ENCODE assay signal across 13 cellular contexts in genomic region chr12:93434305-93434704, GRCh38. TPM values are rescaled to one million over a fixed set of nuclear protein-coding genes. Genes with fewer than 3 reads are reported as not detected.
A peak's percentile ranks its signal among the peaks of the same experiment; 100 is the strongest.
DNase-seq lines count a peak whose midpoint lies in the region; ATAC-seq, FAIRE-seq and TF ChIP-seq lines count a peak whose summit lies in the region.
"Had no signal": no experiment of that assay in that cellular context is flagged by ENCODE, and none has a peak within 500 bp of the region (broad histone marks: within the 10 kb centered on the region; RNA-seq: fewer than 3 reads in every experiment).

No MANE protein-coding gene starts in this region.

- POLR2A ChIA-PET in SK-N-SH (lab: Yijun Ruan, JAX) (no interaction called here), HepG2 (lab: Yijun Ruan, JAX) (interaction anchor here (0.6 kb wide), 1 partner anchor 489 kb away, joined by 3 read pairs; no protein-coding TSS in a partner anchor)

- no peak for TF ChIP-seq EP300 in SK-N-SH (IDR thresholded peaks at IDR 0.05; ENCODE audit: borderline replicate concordance in 1 of 2, low read depth in 1 of 2, low read length in 1 of 2)
- no peak for TF ChIP-seq EP300 in HepG2 (IDR thresholded peaks at IDR 0.05; ENCODE audit: low read depth in 2 of 2, low read length in 2 of 2)
- no peak for TF ChIP-seq EP300 in HepG2 (CRISPR knock-in tag; IDR thresholded peaks at IDR 0.05; ENCODE audit: borderline replicate concordance)

- no peaks in the 10 kb centered on the region for H3K9me2 ChIP-seq in SK-N-SH

- H3K4me1 ChIP-seq in SK-N-SH (ENCODE audit: control insufficient read depth in 1 of 2, insufficient read depth in 2 of 2, low read depth in 1 of 2, low read length in 1 of 2): peaks cover 6 to 15% of the 10 kb centered on the region in 2 experiments; a peak in 2 of 4 replicates
- peaks cover 12 to 71% of the 10 kb centered on the region in 2 donors for H3K4me1 ChIP-seq in adrenal gland (replicated peaks in 1 of 2)
- peaks cover 0 to 15% of the 10 kb centered on the region in 2 donors for H3K4me1 ChIP-seq in kidney (ENCODE audit: control insufficient read depth in 1 of 2, insufficient read depth in 1 of 2, low read depth in 1 of 2, low read length in 2 of 2)
- H3K4me1 ChIP-seq in tibial artery: peaks cover 0 to 80% (median 27%) of the 10 kb centered on the region in 4 donors
- peaks cover 68% of the 10 kb centered on the region for H3K4me1 ChIP-seq in HepG2 (ENCODE audit: insufficient read depth, low read length)

- no peak for TF ChIP-seq CTCF in SK-N-SH (IDR thresholded peaks at IDR 0.05)
- TF ChIP-seq CTCF in adrenal gland (IDR thresholded peaks at IDR 0.05): no peak
- no peak for TF ChIP-seq CTCF in kidney (IDR thresholded peaks at IDR 0.05; ENCODE audit: borderline replicate concordance, extremely low read depth, insufficient read depth)
- no peak for TF ChIP-seq CTCF in tibial artery (IDR thresholded peaks at IDR 0.05)
- no peak for TF ChIP-seq CTCF in HepG2 (CRISPR knock-in tag; IDR thresholded peaks at IDR 0.05)

- FAIRE-seq in kidney (lab: Jason Lieb, UNC) (peak; percentile 3), HepG2 (lab: Jason Lieb, UNC) (no peak)
- FAIRE-seq: colon had no signal

- TF ChIP-seq RAD21 in SK-N-SH (IDR thresholded peaks at IDR 0.05; ENCODE audit: low read length) (no peak), HepG2 (CRISPR knock-in tag; IDR thresholded peaks at IDR 0.05) (no peak)

- in situ Hi-C loops in HepG2 (cut with HindIII; ENCODE audit: extremely low pct_ligation_motif_present, low pct_unique_long_range_greater_than_20kb): no loop called here

- H2AFZ ChIP-seq in SK-N-SH (ENCODE audit: low read depth) (no peak overlapping the region), HepG2 (ENCODE audit: low read length) (no peak overlapping the region)

- H3K79me2 ChIP-seq in SK-N-SH (ENCODE audit: insufficient read depth) (peaks cover 100% of the 10 kb centered on the region), HepG2 (ENCODE audit: insufficient read depth, low read length) (peaks cover 95% of the 10 kb centered on the region)

- H3K4me2 ChIP-seq in SK-N-SH (peak overlapping the region; percentile 5; the same call in 1 of the 2 replicates), HepG2 (ENCODE audit: low read depth, low read length) (no peak overlapping the region)

- 65% methylated on average over 1 of the region's 1 CpG for WGBS in SK-N-SH (ENCODE audit: low lambda C conversion rate)
- 0 to 17% (median 9%) methylated on average over 1 of the region's 1 CpG for WGBS in adrenal gland, 4 donors
- WGBS in HepG2 (ENCODE audit: low lambda C conversion rate): 79% methylated on average over 1 of the region's 1 CpG

- H3K27ac ChIP-seq in SK-N-SH (ENCODE audit: low read depth in 2 of 2, low read length in 1 of 2): peak overlapping the region in 1 of 2 experiments; percentile 37; a peak in 2 of 4 replicates
- peak overlapping the region in 4 of 5 donors; percentile 63 to 83 (median 72) for H3K27ac ChIP-seq in adrenal gland
- H3K27ac ChIP-seq in kidney (ENCODE audit: low read depth in 2 of 2, low read length in 2 of 2): no peak overlapping the region
- peak overlapping the region; percentile 44 for H3K27ac ChIP-seq in tibial artery
- H3K27ac ChIP-seq in HepG2 (ENCODE audit: extremely low read length, insufficient read depth, low read length): no peak overlapping the region
- H3K27ac ChIP-seq: right lobe of liver had no signal

- peaks cover 97% of the 10 kb centered on the region for H4K20me1 ChIP-seq in SK-N-SH (ENCODE audit: insufficient read depth)
- H4K20me1 ChIP-seq in HepG2 (ENCODE audit: insufficient read depth, low read length): peaks cover 81% of the 10 kb centered on the region

- CTCF ChIA-PET in SK-N-SH (lab: Yijun Ruan, JAX) (interaction anchor here (0.6 to 1.8 kb wide), 5 partner anchors 11 to 668 kb away, joined by 3 to 12 read pairs (median 3); no protein-coding TSS in a partner anchor), HepG2 (lab: Yijun Ruan, JAX; ENCODE audit: low intra/inter-chr PET ratio, low total read pairs) (no interaction called here)

- H3K36me3 ChIP-seq in SK-N-SH (replicated peaks in 1 of 2; ENCODE audit: control insufficient read depth in 1 of 2, insufficient read depth in 2 of 2, low read length in 1 of 2) (no peaks in the 10 kb centered on the region), adrenal gland (replicated peaks in 1 of 2) (no peaks in the 10 kb centered on the region), kidney (ENCODE audit: control insufficient read depth in 1 of 2, insufficient read depth in 2 of 2, low read length in 2 of 2) (no peaks in the 10 kb centered on the region), tibial artery (no peaks in the 10 kb centered on the region), HepG2 (replicated peaks in 1 of 2; ENCODE audit: control insufficient read depth in 1 of 2, insufficient read depth in 2 of 2, low read length in 2 of 2) (peaks cover 1 to 2% of the 10 kb centered on the region in 2 experiments; a peak in 1 of 5 replicates)
- H3K36me3 ChIP-seq: MG63, right lobe of liver had no signal

- intact Hi-C loops in adrenal gland (cut with DNase I): no loop called here
- intact Hi-C loops in kidney (cut with DNase I): no loop called here
- intact Hi-C loops in tibial artery (cut with DNase I; ENCODE audit: low total_unique reads): no loop called here
- intact Hi-C loops in sciatic nerve (cut with DNase I): no loop called here
- intact Hi-C loops in HepG2 (cut with micrococcal nuclease; ENCODE audit: unreplicated experiment): no loop called here

- no peaks in the 10 kb centered on the region for H3K27me3 ChIP-seq in SK-N-SH (ENCODE audit: insufficient read depth)
- no peaks in the 10 kb centered on the region for H3K27me3 ChIP-seq in adrenal gland
- H3K27me3 ChIP-seq in tibial artery: no peaks in the 10 kb centered on the region
- H3K27me3 ChIP-seq in HepG2 (ENCODE audit: control insufficient read depth in 1 of 2, insufficient read depth in 2 of 2, low read length in 2 of 2): no peaks in the 10 kb centered on the region
- H3K27me3 ChIP-seq: MG63, right lobe of liver had no signal

- H3K4me3 ChIP-seq in SK-N-SH (ENCODE audit: low read depth in 2 of 2, low read length in 1 of 2) (no peak overlapping the region), adrenal gland (peak overlapping the region in 1 of 4 donors; percentile 45), kidney (ENCODE audit: low read length in 2 of 2) (peak overlapping the region in 1 of 2 donors; percentile 33), tibial artery (peak overlapping the region; percentile 2 to 29), HepG2 (replicated peaks in 1 of 3; ENCODE audit: insufficient read depth in 1 of 3, low read depth in 2 of 3, low read length in 3 of 3) (no peak overlapping the region)
- H3K4me3 ChIP-seq: MG63, right lobe of liver had no signal

- peaks cover 18% of the 10 kb centered on the region for H3F3A ChIP-seq in SK-N-SH (replicated peaks; ENCODE audit: insufficient read depth)

- DNase-seq in SK-N-SH: no peak
- DNase-seq in adrenal gland: no peak
- DNase-seq in kidney: no peak
- no peak for DNase-seq in tibial artery
- DNase-seq in sciatic nerve (ENCODE audit: low spot score): no peak
- no peak for DNase-seq in HepG2 (ENCODE audit: low spot score)
- DNase-seq: activated naive CD4-positive, alpha-beta T cell treated with anti-CD3 and anti-CD28 coated beads, Interleukin-2, amount 50 U/mL, for 16 hours; GOT3; MG63; right lobe of liver had no signal

- no TSS peak for BruUV-seq in HepG2 (replicated peaks; lab: Mats Ljungman, UMichigan)

- H3K9ac ChIP-seq in SK-N-SH (no peak overlapping the region; the same call in 1 of the 2 replicates), kidney (ENCODE audit: low read length in 2 of 2) (no peak overlapping the region), HepG2 (ENCODE audit: insufficient read depth, low read depth, low read length) (no peak overlapping the region)

- ATAC-seq in SK-N-SH treated with all-trans-retinoic acid at 6 μM for 48 hours (no peak), GM21717 (IDR thresholded peaks at IDR 0.05; ENCODE audit: unreplicated experiment) (no peak), sciatic nerve (no peak), HepG2 (no peak)
- ATAC-seq: right lobe of liver had no signal

- peak in 1 of 2 donors; percentile 22 for TF ChIP-seq POLR2A in adrenal gland (IDR thresholded peaks at IDR 0.05)
- TF ChIP-seq POLR2A in HepG2 (IDR thresholded peaks at IDR 0.05; ENCODE audit: insufficient read depth in 1 of 2, low read depth in 2 of 2, low read length in 2 of 2): no peak

- H3K9me3 ChIP-seq in SK-N-SH: no peaks in the 10 kb centered on the region
- H3K9me3 ChIP-seq in adrenal gland (replicated peaks in 1 of 3): no peaks in the 10 kb centered on the region
- no peaks in the 10 kb centered on the region for H3K9me3 ChIP-seq in kidney (ENCODE audit: control insufficient read depth in 1 of 2, low read length in 2 of 2)
- H3K9me3 ChIP-seq in tibial artery: no peaks in the 10 kb centered on the region
- no peaks in the 10 kb centered on the region for H3K9me3 ChIP-seq in HepG2 (ENCODE audit: low read length)
- H3K9me3 ChIP-seq: MG63, right lobe of liver had no signal

RNA-seq across cellular contexts. Expression of gene UBE2N, which starts 7.4 kb away (rescaled TPM):
- polyA plus RNA-seq in SK-N-SH (2012; rRNA removed) (102 and 121 TPM in 2 replicates), adrenal gland (100 to 1,000 TPM in 1 of 3 donors, 10 to 100 TPM in 2; 36.4 to 186 (median 53.1) TPM), kidney (ENCODE audit: insufficient read depth, low read depth, low replicate concordance) (97.3 TPM), HepG2 (2011; rRNA removed) (179 and 188 TPM in 2 replicates)
- polyA plus RNA-seq in SK-N-SH (2012; cell fraction: cytosol; rRNA removed): 128 and 131 TPM in 2 replicates
- polyA plus RNA-seq in SK-N-SH (2012; cell fraction: nucleus; rRNA removed): 39.9 and 65.6 TPM in 2 replicates
- total RNA-seq in adrenal gland (100 to 1,000 TPM in 1 of 8 donors, 10 to 100 TPM in 7; 22.1 to 103 (median 68.5) TPM), kidney (84.7 TPM), sciatic nerve (58.4 TPM), HepG2 (2016; rRNA removed; fragmentation: Illumina TruSeq; extraction: Trizol) (197 and 317 TPM in 2 replicates)
- 43.5 and 43.9 TPM in 2 replicates for total RNA-seq in HepG2 (2016; cell fraction: cytosol; rRNA removed; fragmentation: Illumina TruSeq; extraction: Trizol; ENCODE audit: low read depth)
- 195 and 339 TPM in 2 replicates for total RNA-seq in HepG2 (2016; cell fraction: insoluble cytoplasmic fraction; rRNA removed; fragmentation: Illumina TruSeq; extraction: Trizol)
- 74.6 and 87.2 TPM in 2 replicates for total RNA-seq in HepG2 (2016; cell fraction: membrane; rRNA removed; fragmentation: Illumina TruSeq; extraction: Trizol)
- 66.6 and 69.2 TPM in 2 replicates for total RNA-seq in HepG2 (2016; cell fraction: nucleus; rRNA removed; fragmentation: Illumina TruSeq; extraction: Trizol)
- polyA plus RNA-seq in HepG2 (2011; cell fraction: cytosol; rRNA removed): 71.4 and 85.0 TPM in 2 replicates
- polyA plus RNA-seq in HepG2 (2011; cell fraction: nucleus; rRNA removed): 21.6 and 30.5 TPM in 2 replicates
- polyA plus RNA-seq in HepG2 (2012): 160 and 165 TPM in 2 replicates
- 41.1 and 43.9 TPM in 2 replicates for polyA plus RNA-seq in HepG2 (2016; cell fraction: cytosol; fragmentation: Illumina TruSeq; extraction: Trizol; ENCODE audit: low read depth)
- 331 and 351 TPM in 2 replicates for polyA plus RNA-seq in HepG2 (2016; cell fraction: insoluble cytoplasmic fraction; fragmentation: Illumina TruSeq; extraction: Trizol; ENCODE audit: low read depth)
- polyA plus RNA-seq in HepG2 (2016; cell fraction: membrane; fragmentation: Illumina TruSeq; extraction: Trizol; ENCODE audit: low read depth): 56.6 and 65.4 TPM in 2 replicates
- 115 and 117 TPM in 2 replicates for polyA plus RNA-seq in HepG2 (2016; cell fraction: nucleus; fragmentation: Illumina TruSeq; extraction: Trizol; ENCODE audit: insufficient read depth, low read depth)
- polyA minus RNA-seq in HepG2 (2011; rRNA and poly(A)+ RNA removed; ENCODE audit: low replicate concordance): 45.7 and 70.5 TPM in 2 replicates
- polyA minus RNA-seq in HepG2 (2011; cell fraction: cytosol; rRNA and poly(A)+ RNA removed): 70.3 and 70.8 TPM in 2 replicates
- 23.6 and 30.6 TPM in 2 replicates for polyA minus RNA-seq in HepG2 (2011; cell fraction: nucleus; rRNA and poly(A)+ RNA removed)

RNA-seq across cellular contexts. Expression of gene MRPL42, which starts 33.0 kb away (rescaled TPM):
- polyA plus RNA-seq in SK-N-SH (2012; rRNA removed) (39.5 and 54.8 TPM in 2 replicates), adrenal gland (100 to 1,000 TPM in 1 of 3 donors, 10 to 100 TPM in 2; 21.9 to 106 (median 29.0) TPM), kidney (ENCODE audit: insufficient read depth, low read depth, low replicate concordance) (57.6 TPM), HepG2 (2011; rRNA removed) (75.4 and 93.3 TPM in 2 replicates)
- polyA plus RNA-seq in SK-N-SH (2012; cell fraction: cytosol; rRNA removed): 74.9 and 101 TPM in 2 replicates
- 10.8 and 23.7 TPM in 2 replicates for polyA plus RNA-seq in SK-N-SH (2012; cell fraction: nucleus; rRNA removed)
- total RNA-seq in adrenal gland (100 to 1,000 TPM in 2 of 8 donors, 10 to 100 TPM in 6; 44.4 to 113 (median 81.9) TPM), kidney (66.7 TPM), sciatic nerve (41.4 TPM), HepG2 (2016; rRNA removed; fragmentation: Illumina TruSeq; extraction: Trizol) (148 and 224 TPM in 2 replicates)
- total RNA-seq in HepG2 (2016; cell fraction: cytosol; rRNA removed; fragmentation: Illumina TruSeq; extraction: Trizol; ENCODE audit: low read depth): 63.1 and 69.4 TPM in 2 replicates
- 148 and 233 TPM in 2 replicates for total RNA-seq in HepG2 (2016; cell fraction: insoluble cytoplasmic fraction; rRNA removed; fragmentation: Illumina TruSeq; extraction: Trizol)
- 119 and 120 TPM in 2 replicates for total RNA-seq in HepG2 (2016; cell fraction: membrane; rRNA removed; fragmentation: Illumina TruSeq; extraction: Trizol)
- 72.3 and 83.9 TPM in 2 replicates for total RNA-seq in HepG2 (2016; cell fraction: nucleus; rRNA removed; fragmentation: Illumina TruSeq; extraction: Trizol)
- polyA plus RNA-seq in HepG2 (2011; cell fraction: cytosol; rRNA removed): 44.4 and 77.9 TPM in 2 replicates
- 21.4 and 32.1 TPM in 2 replicates for polyA plus RNA-seq in HepG2 (2011; cell fraction: nucleus; rRNA removed)
- 77.4 and 156 TPM in 2 replicates for polyA plus RNA-seq in HepG2 (2012)
- polyA plus RNA-seq in HepG2 (2016; cell fraction: cytosol; fragmentation: Illumina TruSeq; extraction: Trizol; ENCODE audit: low read depth): 62.5 and 71.1 TPM in 2 replicates
- 198 and 212 TPM in 2 replicates for polyA plus RNA-seq in HepG2 (2016; cell fraction: insoluble cytoplasmic fraction; fragmentation: Illumina TruSeq; extraction: Trizol; ENCODE audit: low read depth)
- 87.3 and 92.4 TPM in 2 replicates for polyA plus RNA-seq in HepG2 (2016; cell fraction: membrane; fragmentation: Illumina TruSeq; extraction: Trizol; ENCODE audit: low read depth)
- polyA plus RNA-seq in HepG2 (2016; cell fraction: nucleus; fragmentation: Illumina TruSeq; extraction: Trizol; ENCODE audit: insufficient read depth, low read depth): 78.8 and 79.9 TPM in 2 replicates
- polyA minus RNA-seq in HepG2 (2011; rRNA and poly(A)+ RNA removed; ENCODE audit: low replicate concordance): 23.0 and 26.1 TPM in 2 replicates
- polyA minus RNA-seq in HepG2 (2011; cell fraction: cytosol; rRNA and poly(A)+ RNA removed): 48.1 and 52.1 TPM in 2 replicates
- polyA minus RNA-seq in HepG2 (2011; cell fraction: nucleus; rRNA and poly(A)+ RNA removed): 61.4 and 110 TPM in 2 replicates

RNA-seq across cellular contexts. Expression of gene NUDT4, which starts 56.6 kb away (rescaled TPM):
- polyA plus RNA-seq in SK-N-SH (2012; rRNA removed) (19.8 and 26.0 TPM in 2 replicates), adrenal gland (100 to 1,000 TPM in 1 of 3 donors, 10 to 100 TPM in 2; 23.0 to 175 (median 29.6) TPM), kidney (ENCODE audit: insufficient read depth, low read depth, low replicate concordance) (104 TPM), HepG2 (2011; rRNA removed) (25.8 and 37.3 TPM in 2 replicates)
- 31.6 and 41.1 TPM in 2 replicates for polyA plus RNA-seq in SK-N-SH (2012; cell fraction: cytosol; rRNA removed)
- 10.8 and 16.7 TPM in 2 replicates for polyA plus RNA-seq in SK-N-SH (2012; cell fraction: nucleus; rRNA removed)
- total RNA-seq in adrenal gland (100 to 1,000 TPM in 7 of 8 donors, 10 to 100 TPM in 1; 71.1 to 195 (median 153) TPM), kidney (127 TPM), sciatic nerve (50.0 TPM), HepG2 (2016; rRNA removed; fragmentation: Illumina TruSeq; extraction: Trizol) (70.1 and 94.9 TPM in 2 replicates)
- total RNA-seq in HepG2 (2016; cell fraction: cytosol; rRNA removed; fragmentation: Illumina TruSeq; extraction: Trizol; ENCODE audit: low read depth): 9.2 and 11.1 TPM in 2 replicates
- total RNA-seq in HepG2 (2016; cell fraction: insoluble cytoplasmic fraction; rRNA removed; fragmentation: Illumina TruSeq; extraction: Trizol): 73.4 and 86.7 TPM in 2 replicates
- 63.9 and 68.4 TPM in 2 replicates for total RNA-seq in HepG2 (2016; cell fraction: membrane; rRNA removed; fragmentation: Illumina TruSeq; extraction: Trizol)
- 56.8 and 60.7 TPM in 2 replicates for total RNA-seq in HepG2 (2016; cell fraction: nucleus; rRNA removed; fragmentation: Illumina TruSeq; extraction: Trizol)
- 17.4 and 24.1 TPM in 2 replicates for polyA plus RNA-seq in HepG2 (2011; cell fraction: cytosol; rRNA removed)
- 7.0 and 9.4 TPM in 2 replicates for polyA plus RNA-seq in HepG2 (2011; cell fraction: nucleus; rRNA removed)
- polyA plus RNA-seq in HepG2 (2012): 38.9 and 48.2 TPM in 2 replicates
- 8.6 and 16.4 TPM in 2 replicates for polyA plus RNA-seq in HepG2 (2016; cell fraction: cytosol; fragmentation: Illumina TruSeq; extraction: Trizol; ENCODE audit: low read depth)
- polyA plus RNA-seq in HepG2 (2016; cell fraction: insoluble cytoplasmic fraction; fragmentation: Illumina TruSeq; extraction: Trizol; ENCODE audit: low read depth): 138 and 142 TPM in 2 replicates
- polyA plus RNA-seq in HepG2 (2016; cell fraction: membrane; fragmentation: Illumina TruSeq; extraction: Trizol; ENCODE audit: low read depth): 51.0 and 63.1 TPM in 2 replicates
- polyA plus RNA-seq in HepG2 (2016; cell fraction: nucleus; fragmentation: Illumina TruSeq; extraction: Trizol; ENCODE audit: insufficient read depth, low read depth): 102 and 103 TPM in 2 replicates
- 7.4 and 17.4 TPM in 2 replicates for polyA minus RNA-seq in HepG2 (2011; rRNA and poly(A)+ RNA removed; ENCODE audit: low replicate concordance)
- polyA minus RNA-seq in HepG2 (2011; cell fraction: cytosol; rRNA and poly(A)+ RNA removed): 36.7 and 37.5 TPM in 2 replicates
- polyA minus RNA-seq in HepG2 (2011; cell fraction: nucleus; rRNA and poly(A)+ RNA removed): 27.8 and 32.6 TPM in 2 replicates

Comparison
In these comparisons a context has a peak if more than half of its experiments do, and no peak if none do; other contexts are left out.
1. H3K27ac ChIP-seq: peak in adrenal gland (4 of 5) and tibial artery (2 of 2); none in kidney (0 of 2) and HepG2 (single experiment).
2. H3K4me3 ChIP-seq: peak in tibial artery (2 of 2); none in SK-N-SH (0 of 2) and HepG2 (0 of 3).